ENCODE assay signal across 31 cellular contexts in the genomic region with DNA sequence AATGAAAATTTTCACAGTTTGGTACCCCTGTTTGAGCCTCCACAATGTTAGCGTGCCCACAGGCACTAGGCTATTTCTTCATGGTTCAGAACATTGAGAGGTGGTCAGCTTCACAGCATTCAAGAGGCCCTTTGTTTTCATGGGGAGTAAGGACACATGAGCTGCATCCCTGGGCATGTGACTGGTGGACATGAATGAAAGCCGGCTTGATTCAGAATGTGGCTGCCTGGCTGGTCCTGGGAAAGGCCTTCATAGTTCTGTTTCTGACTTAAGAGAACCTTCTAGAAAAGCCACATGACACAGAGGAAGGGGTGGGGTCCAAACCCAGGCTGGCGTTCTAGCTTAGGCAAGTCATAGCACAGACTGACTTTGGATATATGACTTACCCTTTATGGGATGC.
"Had no signal": no experiment of that assay in that cellular context is flagged by ENCODE, and none has a peak within 500 bp of the region (broad histone marks: within the 10 kb centered on the region; RNA-seq: fewer than 3 reads in every experiment).

No MANE protein-coding gene starts in this region.

- H3K27ac Mint-ChIP-seq: immature natural killer cell; mesothelial cell of epicardium; naive B cell; natural killer cell; nephron progenitor cell; neural progenitor cell; progenitor cell of endocrine pancreas; stimulated activated naive B cell treated with anti-CD40 and anti-IgM and Interleukin-4, amounts not matched to agents 10 μg/mL and 1 μg/mL and 100 μg/mL, for 72 hours had no signal

- H3K36me3 Mint-ChIP-seq: immature natural killer cell; mesothelial cell of epicardium; naive B cell; natural killer cell; neural progenitor cell; stimulated activated naive B cell treated with anti-CD40 and anti-IgM and Interleukin-4, amounts not matched to agents 10 μg/mL and 1 μg/mL and 100 μg/mL, for 72 hours had no signal

- DNase-seq: immature natural killer cell; kidney; left colon; left lung; lower lobe of right lung; mammary epithelial cell; mesendoderm; naive B cell; natural killer cell; nephron progenitor cell; occipital lobe; retina; right cardiac atrium; stimulated activated CD4-positive, alpha-beta T cell treated with anti-CD3 and anti-CD28 coated beads, Interleukin-12 subunit alpha, Interleukin-12 subunit beta, amount 100 ng/mL, for 4 hours; stimulated activated CD4-positive, alpha-beta T cell treated with anti-CD3 and anti-CD28 coated beads, Interleukin-15, amount 100 ng/mL, for 24 hours; stimulated activated CD4-positive, alpha-beta T cell treated with anti-CD3 and anti-CD28 coated beads, Interleukin-2, amount 100 ng/mL, for 24 hours; stimulated activated CD4-positive, alpha-beta T cell treated with anti-CD3 and anti-CD28 coated beads, Interleukin-4, amount 100 ng/mL, for 1 hour; stimulated activated naive B cell treated with anti-CD40 and anti-IgM and Interleukin-4, amounts not matched to agents 10 μg/mL and 1 μg/mL and 100 μg/mL, for 72 hours; stimulated activated naive CD8-positive, alpha-beta T cell treated with anti-CD3 and anti-CD28 coated beads, Interleukin-15, Interleukin-2, amounts not matched to agents 100 U/mL and 50 U/mL, for 24 hours; stomach; testis; thyroid gland; transverse colon; upper lobe of left lung had no signal

- H3K27me3 ChIP-seq: left lung, neural progenitor cell, neutrophil, stomach, testis, thyroid gland, transverse colon, upper lobe of left lung, vagina had no signal

- H3K4me1 Mint-ChIP-seq: immature natural killer cell; naive B cell; natural killer cell; stimulated activated naive B cell treated with anti-CD40 and anti-IgM and Interleukin-4, amounts not matched to agents 10 μg/mL and 1 μg/mL and 100 μg/mL, for 72 hours had no signal

- H3K27ac ChIP-seq: left lung, lower lobe of right lung, neural progenitor cell, neutrophil, parathyroid adenoma, skin epidermis, stomach, testis, thyroid gland, transverse colon, upper lobe of left lung, vagina had no signal

- H3K4me3 Mint-ChIP-seq: immature natural killer cell; mesothelial cell of epicardium; naive B cell; natural killer cell; nephron progenitor cell; neural progenitor cell; stimulated activated naive B cell treated with anti-CD40 and anti-IgM and Interleukin-4, amounts not matched to agents 10 μg/mL and 1 μg/mL and 100 μg/mL, for 72 hours had no signal

- H3K4me3 ChIP-seq: left lung, lower lobe of right lung, neural progenitor cell, skin epidermis, stomach, testis, thyroid gland, transverse colon, upper lobe of left lung, vagina had no signal

- H3K36me3 ChIP-seq: left lung, lower lobe of right lung, neural progenitor cell, neutrophil, stomach, thyroid gland, transverse colon, upper lobe of left lung, vagina had no signal

- H3K9me3 Mint-ChIP-seq: mesothelial cell of epicardium, nephron progenitor cell, neural progenitor cell had no signal

- H3K27me3 Mint-ChIP-seq: progenitor cell of endocrine pancreas; stimulated activated naive B cell treated with anti-CD40 and anti-IgM and Interleukin-4, amounts not matched to agents 10 μg/mL and 1 μg/mL and 100 μg/mL, for 72 hours had no signal

- H3K9me3 ChIP-seq: left lung, lower lobe of right lung, neutrophil, stomach, testis, thyroid gland, transverse colon, upper lobe of left lung, vagina had no signal

- H3K4me1 ChIP-seq: left lung, lower lobe of right lung, parathyroid adenoma, stomach, testis, thyroid gland, transverse colon, upper lobe of left lung, vagina had no signal
